22 cellular contexts compared by ENCODE assay signal in genomic region chr11:44938066-44938691, GRCh38.
"Had no signal": no experiment of that assay in that cellular context is flagged by ENCODE, and none has a peak within 500 bp of the region (broad histone marks: within the 10 kb centered on the region; RNA-seq: fewer than 3 reads in every experiment).

No MANE protein-coding gene starts in this region.

- DNase-seq: activated CD4-positive, alpha-beta T cell treated with anti-CD3 and anti-CD28 coated beads, Interleukin-2, amount 10 ng/mL, durations not matched to agents 24 days and 14 days; activated CD4-positive, CD25-positive, alpha-beta regulatory T cell treated with anti-CD3 and anti-CD28 coated beads, Interleukin-2, amount 50 U/mL, for 72 hours; activated CD8-positive, alpha-beta memory T cell treated with anti-CD3 and anti-CD28 coated beads, Interleukin-2, amount 10 ng/mL, durations not matched to agents 7 days and 5 days; activated CD8-positive, alpha-beta T cell treated with anti-CD3 and anti-CD28 coated beads for 36 hours; activated T-cell treated with anti-CD3 and anti-CD28 coated beads, Interleukin-2, amount 50 U/mL, for 48 hours; anterior cingulate cortex; effector memory CD4-positive, alpha-beta T cell; left cardiac atrium; left ventricle myocardium superior; naive B cell; nephron progenitor cell; psoas muscle; stimulated activated CD4-positive, alpha-beta T cell treated with anti-CD3 and anti-CD28 coated beads, Interleukin-1b, Interleukin-23, amount 100 ng/mL, for 48 hours; stimulated activated naive CD4-positive, alpha-beta T cell treated with Interleukin-2 at 50 U/mL for 16 hours; testis; transverse colon had no signal

- H3K27me3 ChIP-seq: hepatocyte, testis, transverse colon had no signal

- H3K4me3 ChIP-seq: hepatocyte, psoas muscle, smooth muscle cell, testis, transverse colon had no signal

- H3K4me1 ChIP-seq: parathyroid adenoma had no signal

- H3K9me3 ChIP-seq: psoas muscle, testis, transverse colon had no signal

- H3K4me2 ChIP-seq: hepatocyte, smooth muscle cell had no signal

- H3K27ac ChIP-seq: hepatocyte, parathyroid adenoma, psoas muscle, testis, transverse colon had no signal

- H3K27ac Mint-ChIP-seq: activated CD4-positive, alpha-beta T cell treated with anti-CD3 and anti-CD28 coated beads, Interleukin-2, amount 10 ng/mL, durations not matched to agents 24 days and 14 days; activated CD8-positive, alpha-beta memory T cell treated with anti-CD3 and anti-CD28 coated beads, Interleukin-2, amount 10 ng/mL, durations not matched to agents 7 days and 5 days; activated CD8-positive, alpha-beta T cell treated with anti-CD3 and anti-CD28 coated beads for 36 hours; activated naive CD4-positive, alpha-beta T cell treated with anti-CD3 and anti-CD28 coated beads, Interleukin-2, amount 50 U/mL, for 24 hours; activated T-helper 2 cell treated with anti-CD3 and anti-CD28 coated beads, Interferon-gamma antibody, Interleukin-2, Interleukin-4, amounts not matched to agents 10 μg/mL and 5 μg/mL and 100 μg/mL, durations not matched to agents 14 hours and 24 hours and 36 hours; mesothelial cell of epicardium; nephron progenitor cell had no signal

- H3K4me1 Mint-ChIP-seq: activated CD8-positive, alpha-beta memory T cell treated with anti-CD3 and anti-CD28 coated beads, Interleukin-2, amount 10 ng/mL, durations not matched to agents 7 days and 5 days had no signal

- H3K36me3 Mint-ChIP-seq: activated CD8-positive, alpha-beta memory T cell treated with anti-CD3 and anti-CD28 coated beads, Interleukin-2, amount 10 ng/mL, durations not matched to agents 7 days and 5 days; activated naive CD4-positive, alpha-beta T cell treated with anti-CD3 and anti-CD28 coated beads, Interleukin-2, amount 50 U/mL, for 24 hours had no signal

- H3K4me3 Mint-ChIP-seq: activated CD4-positive, alpha-beta T cell treated with anti-CD3 and anti-CD28 coated beads, Interleukin-2, amount 10 ng/mL, durations not matched to agents 24 days and 14 days; activated CD8-positive, alpha-beta memory T cell treated with anti-CD3 and anti-CD28 coated beads, Interleukin-2, amount 10 ng/mL, durations not matched to agents 7 days and 5 days; activated CD8-positive, alpha-beta T cell treated with anti-CD3 and anti-CD28 coated beads for 36 hours; activated naive CD4-positive, alpha-beta T cell treated with anti-CD3 and anti-CD28 coated beads, Interleukin-2, amount 50 U/mL, for 24 hours; mesothelial cell of epicardium; naive B cell; nephron progenitor cell had no signal

- H3K9ac ChIP-seq: parathyroid adenoma had no signal

- H3K36me3 ChIP-seq: transverse colon had no signal

- H3K9me3 Mint-ChIP-seq: activated CD4-positive, alpha-beta T cell treated with anti-CD3 and anti-CD28 coated beads, Interleukin-2, amount 10 ng/mL, durations not matched to agents 24 days and 14 days; activated CD8-positive, alpha-beta T cell treated with anti-CD3 and anti-CD28 coated beads for 36 hours; activated naive CD4-positive, alpha-beta T cell treated with anti-CD3 and anti-CD28 coated beads, Interleukin-2, amount 50 U/mL, for 24 hours; activated T-helper 2 cell treated with anti-CD3 and anti-CD28 coated beads, Interferon-gamma antibody, Interleukin-2, Interleukin-4, amounts not matched to agents 10 μg/mL and 5 μg/mL and 100 μg/mL, durations not matched to agents 14 hours and 24 hours and 36 hours; mesothelial cell of epicardium; naive B cell; nephron progenitor cell had no signal

- H3K27me3 Mint-ChIP-seq: activated CD4-positive, alpha-beta T cell treated with anti-CD3 and anti-CD28 coated beads, Interleukin-2, amount 10 ng/mL, durations not matched to agents 24 days and 14 days; activated CD8-positive, alpha-beta memory T cell treated with anti-CD3 and anti-CD28 coated beads, Interleukin-2, amount 10 ng/mL, durations not matched to agents 7 days and 5 days; activated CD8-positive, alpha-beta T cell treated with anti-CD3 and anti-CD28 coated beads for 36 hours; activated naive CD4-positive, alpha-beta T cell treated with anti-CD3 and anti-CD28 coated beads, Interleukin-2, amount 50 U/mL, for 24 hours; naive B cell had no signal

- H2AFZ ChIP-seq: hepatocyte, parathyroid adenoma had no signal

- ATAC-seq: activated CD8-positive, alpha-beta memory T cell treated with anti-CD3 and anti-CD28 coated beads, Interleukin-2, amount 10 ng/mL, durations not matched to agents 7 days and 5 days; activated CD8-positive, alpha-beta T cell treated with anti-CD3 and anti-CD28 coated beads for 36 hours; left cardiac atrium; left ventricle myocardium superior; psoas muscle had no signal
